ENCODE assay signal across 10 cellular contexts in genomic region chr1:18557621-18558465, GRCh38.
DNase-seq lines count a peak whose midpoint lies in the region; ATAC-seq, FAIRE-seq and TF ChIP-seq lines count a peak whose summit lies in the region.
"Had no signal": no experiment of that assay in that cellular context is flagged by ENCODE, and none has a peak within 500 bp of the region (broad histone marks: within the 10 kb centered on the region; RNA-seq: fewer than 3 reads in every experiment).

No MANE protein-coding gene starts in this region.

- H3K27me3 ChIP-seq in keratinocyte (ENCODE audit: control insufficient read depth, extremely low read depth, insufficient read depth, low read length) (peaks cover 35% of the 10 kb centered on the region), uterus (peaks cover 0 to 32% of the 10 kb centered on the region in 2 donors)

- H3K4me3 ChIP-seq in keratinocyte (ENCODE audit: control insufficient read depth in 2 of 3, extremely low read depth in 1 of 3, insufficient read depth in 2 of 3, low read depth in 1 of 3, low read length in 3 of 3) (no peak overlapping the region), uterus (no peak overlapping the region)

- H3K4me1 ChIP-seq in keratinocyte (ENCODE audit: control insufficient read depth, extremely low read depth, insufficient read depth, low read length) (no peaks in the 10 kb centered on the region), uterus (no peaks in the 10 kb centered on the region)
- H3K4me1 ChIP-seq: Caco-2 had no signal

- peaks cover 10% of the 10 kb centered on the region for H3K4me1 Mint-ChIP-seq in activated T-cell treated with anti-CD3 and anti-CD28 coated beads, Interleukin-2, amount 50 U/mL, for 4 hours (ENCODE audit: low read depth)

- H2AFZ ChIP-seq in keratinocyte (ENCODE audit: control insufficient read depth, low read length), result peak overlapping the region; percentile 33

- H3K79me2 ChIP-seq in keratinocyte (ENCODE audit: control insufficient read depth, insufficient read depth, low read length), result no peaks in the 10 kb centered on the region

- H3K36me3 ChIP-seq in keratinocyte (ENCODE audit: control insufficient read depth in 2 of 2, extremely low read depth in 1 of 2, insufficient read depth in 2 of 2, low read length in 2 of 2) (no peaks in the 10 kb centered on the region), uterus (no peaks in the 10 kb centered on the region)

- H3K4me2 ChIP-seq in keratinocyte (ENCODE audit: control insufficient read depth, extremely low read depth, insufficient read depth, low read depth, low read length), result no peak overlapping the region

- dilution Hi-C loops in keratinocyte (cut with MboI; ENCODE audit: extremely low pct_ligation_motif_present, low sequenced_read_pairs), result no loop called here

- intact Hi-C loops in uterus (cut with DNase I; ENCODE audit: low total_unique reads), result no loop called here

- H3K36me3 Mint-ChIP-seq in activated T-cell treated with anti-CD3 and anti-CD28 coated beads, Interleukin-2, amount 50 U/mL, for 4 hours (ENCODE audit: insufficient read depth), result no peaks in the 10 kb centered on the region
- H3K36me3 Mint-ChIP-seq: IgD-negative memory B cell had no signal

- H4K20me1 ChIP-seq in keratinocyte (ENCODE audit: control insufficient read depth, extremely low read depth, insufficient read depth, low read length), result no peaks in the 10 kb centered on the region

- no peak overlapping the region for H3K4me3 Mint-ChIP-seq in activated T-cell treated with anti-CD3 and anti-CD28 coated beads, Interleukin-2, amount 50 U/mL, for 4 hours

- TF ChIP-seq CTCF in keratinocyte (optimal IDR thresholded peaks at IDR 0.05 in 1 of 3, IDR thresholded peaks at IDR 0.05 in 1 of 3, conservative IDR thresholded peaks at IDR 0.05 in 1 of 3; ENCODE audit: extremely low read depth in 1 of 3, insufficient read depth in 2 of 3, low read length in 3 of 3) (peak in 2 of 3 experiments; percentile 11 to 36), uterus (IDR thresholded peaks at IDR 0.05) (no peak)

- no peak overlapping the region for H3K9ac ChIP-seq in keratinocyte (ENCODE audit: control insufficient read depth, extremely low read depth, insufficient read depth, low read length)

- H3K9me3 ChIP-seq in keratinocyte (ENCODE audit: control insufficient read depth, low read depth, low read length) (no peaks in the 10 kb centered on the region), uterus (no peaks in the 10 kb centered on the region)
- H3K9me3 ChIP-seq: Caco-2 had no signal

- no peak for TF ChIP-seq POLR2A in uterus (IDR thresholded peaks at IDR 0.05)

- no peaks in the 10 kb centered on the region for H3K9me1 ChIP-seq in keratinocyte (ENCODE audit: control insufficient read depth, extremely low read depth, insufficient read depth, low read length)

- peaks cover 71% of the 10 kb centered on the region for H3K27me3 Mint-ChIP-seq in activated T-cell treated with anti-CD3 and anti-CD28 coated beads, Interleukin-2, amount 50 U/mL, for 4 hours (ENCODE audit: low read depth)

- H3K9me3 Mint-ChIP-seq in activated T-cell treated with anti-CD3 and anti-CD28 coated beads, Interleukin-2, amount 50 U/mL, for 4 hours, result no peaks in the 10 kb centered on the region

- H3K27ac ChIP-seq in keratinocyte (ENCODE audit: control insufficient read depth, insufficient read depth, low read length) (no peak overlapping the region), uterus (no peak overlapping the region)

- ATAC-seq in activated T-cell treated with anti-CD3 and anti-CD28 coated beads, Interleukin-2, amount 50 U/mL, for 4 hours, result peak; percentile 65 to 81
- ATAC-seq in HG02642 (IDR thresholded peaks at IDR 0.05; ENCODE audit: poor library complexity, unreplicated experiment), result no peak
- no peak for ATAC-seq in GM21447 (IDR thresholded peaks at IDR 0.05; ENCODE audit: unreplicated experiment)

- DNase-seq in activated T-cell treated with anti-CD3 and anti-CD28 coated beads for 24 hours (ENCODE audit: low read depth) (peak; percentile 13), keratinocyte (ENCODE audit: low read depth, low spot score) (no peak), superior temporal gyrus (ENCODE audit: extremely low spot score) (peak; percentile 55), uterus (no peak)
- no peak for DNase-seq in activated T-cell treated with anti-CD3 and anti-CD28 coated beads, Interleukin-2, amount 50 U/mL, for 1 hour
- DNase-seq in activated T-cell treated with anti-CD3 and anti-CD28 coated beads, Interleukin-2, amount 50 U/mL, for 4 hours, result no peak

- FAIRE-seq in keratinocyte (lab: Jason Lieb, UNC), result no peak

Comparison
In these comparisons a context has a peak if more than half of its experiments do, and no peak if none do; other contexts are left out.
1. DNase-seq: peak in activated T-cell treated with anti-CD3 and anti-CD28 coated beads for 24 hours (single experiment) and superior temporal gyrus (single experiment); none in activated T-cell treated with anti-CD3 and anti-CD28 coated beads, Interleukin-2, amount 50 U/mL, for 1 hour (single experiment), activated T-cell treated with anti-CD3 and anti-CD28 coated beads, Interleukin-2, amount 50 U/mL, for 4 hours (single experiment), keratinocyte (single experiment) and uterus (0 of 2).
2. ATAC-seq: peak in activated T-cell treated with anti-CD3 and anti-CD28 coated beads, Interleukin-2, amount 50 U/mL, for 4 hours (2 of 2); none in HG02642 (single experiment) and GM21447 (single experiment).
3. CTCF ChIP-seq: peak in keratinocyte (2 of 3); none in uterus (0 of 4).